22 cellular contexts compared by ENCODE assay signal in genomic region chr2:30802611-30803010, GRCh38. TPM values are rescaled to one million over a fixed set of nuclear protein-coding genes. Genes with fewer than 3 reads are reported as not detected.
DNase-seq lines count a peak whose midpoint lies in the region; ATAC-seq and TF ChIP-seq lines count a peak whose summit lies in the region.
"Had no signal": no experiment of that assay in that cellular context is flagged by ENCODE, and none has a peak within 500 bp of the region (broad histone marks: within the 10 kb centered on the region; RNA-seq: fewer than 3 reads in every experiment).

No MANE protein-coding gene starts in this region.

- H3K27ac ChIP-seq in BLaER1 (no peak overlapping the region), esophagus muscularis mucosa (replicated peaks in 1 of 4) (no peak overlapping the region), neuronal stem cell (replicated peaks; ENCODE audit: low read length) (no peak overlapping the region), GM23338 (ENCODE audit: low read depth) (no peak overlapping the region)
- H3K27ac ChIP-seq: BLaER1 treated with 17β-estradiol and CSF1 and Interleukin-3, amounts not matched to agents 10 nM and 100 nM had no signal

- H3K4ac ChIP-seq in neuronal stem cell (ENCODE audit: low read length): no peak overlapping the region

- peaks cover 3% of the 10 kb centered on the region for H3K27me3 Mint-ChIP-seq in GM23338 (ENCODE audit: insufficient read depth, low read depth, poor library complexity)

- H3K36me3 ChIP-seq in BLaER1 (no peaks in the 10 kb centered on the region), esophagus muscularis mucosa (no peaks in the 10 kb centered on the region), neuronal stem cell (replicated peaks in 1 of 2; ENCODE audit: control insufficient read depth in 2 of 2, insufficient read depth in 2 of 2, low read length in 2 of 2) (no peaks in the 10 kb centered on the region), GM23338 (ENCODE audit: insufficient read depth) (no peaks in the 10 kb centered on the region)
- H3K36me3 ChIP-seq: BE2C; BLaER1 treated with 17β-estradiol and CSF1 and Interleukin-3, amounts not matched to agents 10 nM and 100 nM had no signal

- peaks cover 24% of the 10 kb centered on the region for H3K9me2 ChIP-seq in GM23338 (ENCODE audit: insufficient read depth)

- DNase-seq in esophagus muscularis mucosa (ENCODE audit: extremely low spot score) (peak; percentile 83), neuronal stem cell (ENCODE audit: low spot score) (no peak), GM23338 (ENCODE audit: low spot score) (no peak), foreskin fibroblast (no peak), epidermal melanocyte (ENCODE audit: insufficient read length, low spot score) (no peak)
- DNase-seq: 8988T; ACHN; BE2C; Caco-2; Calu3; CD4-positive, alpha-beta T cell; CD8-positive, alpha-beta T cell; DND-41; EL; GDM1 had no signal

- no peaks in the 10 kb centered on the region for H4K20me1 ChIP-seq in BLaER1
- H4K20me1 ChIP-seq in GM23338 (replicated peaks; ENCODE audit: insufficient read depth): no peaks in the 10 kb centered on the region
- H4K20me1 ChIP-seq: BLaER1 treated with 17β-estradiol and CSF1 and Interleukin-3, amounts not matched to agents 10 nM and 100 nM had no signal

- H2BK15ac ChIP-seq in neuronal stem cell (ENCODE audit: low read length): no peak overlapping the region

- H3K9me3 Mint-ChIP-seq in GM23338: no peaks in the 10 kb centered on the region; the same call in 2 of the 3 replicates
- H3K9me3 Mint-ChIP-seq: CD4-positive, alpha-beta T cell; CD8-positive, alpha-beta T cell had no signal

- H3K27ac Mint-ChIP-seq in GM23338: no peak overlapping the region
- H3K27ac Mint-ChIP-seq: CD4-positive, alpha-beta T cell; CD8-positive, alpha-beta T cell had no signal

- H3K9me3 ChIP-seq in BLaER1 (no peaks in the 10 kb centered on the region), esophagus muscularis mucosa (no peaks in the 10 kb centered on the region), neuronal stem cell (replicated peaks in 1 of 2; ENCODE audit: control insufficient read depth in 2 of 2, insufficient read depth in 1 of 2, low read depth in 1 of 2, low read length in 2 of 2) (peaks cover 0 to 2% of the 10 kb centered on the region in 2 donors)
- H3K9me3 ChIP-seq: BE2C; BLaER1 treated with 17β-estradiol and CSF1 and Interleukin-3, amounts not matched to agents 10 nM and 100 nM; Caco-2 had no signal

- TF ChIP-seq CTCF in esophagus muscularis mucosa (IDR thresholded peaks at IDR 0.05): no peak
- TF ChIP-seq CTCF in GM23338 (conservative IDR thresholded peaks at IDR 0.05; ENCODE audit: low read depth in 2 of 2): no peak
- TF ChIP-seq CTCF in foreskin fibroblast (IDR thresholded peaks at IDR 0.05; ENCODE audit: low read depth, low read length): no peak

- H3K4me1 ChIP-seq in BLaER1 (peaks cover 35% of the 10 kb centered on the region), esophagus muscularis mucosa (peaks cover 0 to 7% (median 0%) of the 10 kb centered on the region in 4 donors), neuronal stem cell (ENCODE audit: control insufficient read depth in 2 of 2, insufficient read depth in 1 of 2, low read depth in 1 of 2, low read length in 2 of 2) (peaks cover 0 to 4% of the 10 kb centered on the region in 2 donors), GM23338 (ENCODE audit: insufficient read depth) (peaks cover 13% of the 10 kb centered on the region)
- H3K4me1 ChIP-seq: BE2C had no signal

- H3K4me3 ChIP-seq in BLaER1 (no peak overlapping the region), esophagus muscularis mucosa (no peak overlapping the region), neuronal stem cell (ENCODE audit: low read length in 2 of 2) (no peak overlapping the region), GM23338 (no peak overlapping the region), foreskin fibroblast (ENCODE audit: low read depth in 1 of 2, low read length in 2 of 2) (no peak overlapping the region)
- H3K4me3 ChIP-seq: BLaER1 treated with 17β-estradiol and CSF1 and Interleukin-3, amounts not matched to agents 10 nM and 100 nM; GM12878 had no signal

- no peak overlapping the region for H4K91ac ChIP-seq in neuronal stem cell (ENCODE audit: low read depth, low read length, poor library complexity)

- H3K36me3 Mint-ChIP-seq in GM23338 (ENCODE audit: low read depth): no peaks in the 10 kb centered on the region; the same call in 2 of the 3 replicates
- H3K36me3 Mint-ChIP-seq: CD8-positive, alpha-beta T cell had no signal

- H2AK5ac ChIP-seq in neuronal stem cell (ENCODE audit: low read depth, low read length): peak overlapping the region; percentile 56

- WGBS in esophagus muscularis mucosa: 52% methylated on average over 1 of the region's 4 CpGs
- no CpG with 5 or more reads among the region's 4 CpGs for WGBS in neuronal stem cell (ENCODE audit: extremely low coverage in 2 of 2, insufficient read length in 2 of 2, insufficient replicate concordance in 1 of 2), 2 donors

- H3K9ac ChIP-seq in BLaER1: no peak overlapping the region
- H3K9ac ChIP-seq in neuronal stem cell (ENCODE audit: low read depth, low read length, poor library complexity): no peak overlapping the region
- H3K9ac ChIP-seq: BLaER1 treated with 17β-estradiol and CSF1 and Interleukin-3, amounts not matched to agents 10 nM and 100 nM had no signal

- no peak overlapping the region for H2BK5ac ChIP-seq in neuronal stem cell (ENCODE audit: low read length)

- H3K4me1 Mint-ChIP-seq in GM23338: peaks cover 25% of the 10 kb centered on the region

- H3K18ac ChIP-seq in neuronal stem cell (ENCODE audit: low read length): no peak overlapping the region

- H3K4me2 ChIP-seq in BLaER1 (peak overlapping the region; percentile 41), neuronal stem cell (ENCODE audit: insufficient read depth, low read length, poor library complexity, severe bottlenecking) (no peak overlapping the region), GM23338 (no peak overlapping the region)

- no peak for ATAC-seq in GM23338
- ATAC-seq: CD8-positive, alpha-beta T cell; GM12878 had no signal

- no peak for TF ChIP-seq EP300 in esophagus muscularis mucosa (IDR thresholded peaks at IDR 0.05)

- no peaks in the 10 kb centered on the region for H3K79me1 ChIP-seq in neuronal stem cell (ENCODE audit: low read depth, low read length)

- no peak for TF ChIP-seq POLR2A in esophagus muscularis mucosa (IDR thresholded peaks at IDR 0.05; ENCODE audit: low read depth)

- H2BK12ac ChIP-seq in neuronal stem cell (ENCODE audit: low read length): no peak overlapping the region

- H3K27me3 ChIP-seq in BLaER1: no peaks in the 10 kb centered on the region
- H3K27me3 ChIP-seq in esophagus muscularis mucosa: no peaks in the 10 kb centered on the region
- H3K27me3 ChIP-seq in neuronal stem cell (ENCODE audit: control insufficient read depth in 3 of 3, insufficient read depth in 3 of 3, low read depth in 1 of 3, low read length in 3 of 3): no peaks in the 10 kb centered on the region
- H3K27me3 ChIP-seq in GM23338 (ENCODE audit: insufficient read depth): no peaks in the 10 kb centered on the region
- H3K27me3 ChIP-seq: BE2C had no signal

- no peaks in the 10 kb centered on the region for H3F3A ChIP-seq in GM23338 (replicated peaks; ENCODE audit: low read depth)

- no peaks in the 10 kb centered on the region for H3K79me2 ChIP-seq in GM23338 (replicated peaks; ENCODE audit: insufficient read depth)

- no peak overlapping the region for H3K14ac ChIP-seq in neuronal stem cell (ENCODE audit: low read length)

- no peak overlapping the region for H2BK120ac ChIP-seq in neuronal stem cell (ENCODE audit: low read depth, low read length)

- no peak overlapping the region for H2AFZ ChIP-seq in neuronal stem cell (ENCODE audit: low read length)
- no peak overlapping the region for H2AFZ ChIP-seq in GM23338

- H3K4me3 Mint-ChIP-seq in GM23338: no peak overlapping the region
- H3K4me3 Mint-ChIP-seq: CD4-positive, alpha-beta T cell; CD8-positive, alpha-beta T cell had no signal

- intact Hi-C loops in esophagus muscularis mucosa (cut with DNase I): no loop called here

- H3K23ac ChIP-seq in neuronal stem cell (ENCODE audit: low read depth, low read length, poor library complexity): peak overlapping the region; percentile 45

- H4K8ac ChIP-seq in neuronal stem cell (ENCODE audit: low read depth, low read length): no peak overlapping the region

TF ChIP-seq in GM23338, 12 proteins besides CTCF, POLR2A, EP300 and RAD21 (continues in another document):
- TF ChIP-seq, protein P1, sequence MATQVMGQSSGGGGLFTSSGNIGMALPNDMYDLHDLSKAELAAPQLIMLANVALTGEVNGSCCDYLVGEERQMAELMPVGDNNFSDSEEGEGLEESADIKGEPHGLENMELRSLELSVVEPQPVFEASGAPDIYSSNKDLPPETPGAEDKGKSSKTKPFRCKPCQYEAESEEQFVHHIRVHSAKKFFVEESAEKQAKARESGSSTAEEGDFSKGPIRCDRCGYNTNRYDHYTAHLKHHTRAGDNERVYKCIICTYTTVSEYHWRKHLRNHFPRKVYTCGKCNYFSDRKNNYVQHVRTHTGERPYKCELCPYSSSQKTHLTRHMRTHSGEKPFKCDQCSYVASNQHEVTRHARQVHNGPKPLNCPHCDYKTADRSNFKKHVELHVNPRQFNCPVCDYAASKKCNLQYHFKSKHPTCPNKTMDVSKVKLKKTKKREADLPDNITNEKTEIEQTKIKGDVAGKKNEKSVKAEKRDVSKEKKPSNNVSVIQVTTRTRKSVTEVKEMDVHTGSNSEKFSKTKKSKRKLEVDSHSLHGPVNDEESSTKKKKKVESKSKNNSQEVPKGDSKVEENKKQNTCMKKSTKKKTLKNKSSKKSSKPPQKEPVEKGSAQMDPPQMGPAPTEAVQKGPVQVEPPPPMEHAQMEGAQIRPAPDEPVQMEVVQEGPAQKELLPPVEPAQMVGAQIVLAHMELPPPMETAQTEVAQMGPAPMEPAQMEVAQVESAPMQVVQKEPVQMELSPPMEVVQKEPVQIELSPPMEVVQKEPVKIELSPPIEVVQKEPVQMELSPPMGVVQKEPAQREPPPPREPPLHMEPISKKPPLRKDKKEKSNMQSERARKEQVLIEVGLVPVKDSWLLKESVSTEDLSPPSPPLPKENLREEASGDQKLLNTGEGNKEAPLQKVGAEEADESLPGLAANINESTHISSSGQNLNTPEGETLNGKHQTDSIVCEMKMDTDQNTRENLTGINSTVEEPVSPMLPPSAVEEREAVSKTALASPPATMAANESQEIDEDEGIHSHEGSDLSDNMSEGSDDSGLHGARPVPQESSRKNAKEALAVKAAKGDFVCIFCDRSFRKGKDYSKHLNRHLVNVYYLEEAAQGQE (IDR thresholded peaks at IDR 0.05; ENCODE audit: unreplicated experiment): no peak
- TF ChIP-seq CREB1 (CRISPR knock-in tag; IDR thresholded peaks at IDR 0.05; ENCODE audit: low read depth) (no peak), JUNB (IDR thresholded peaks at IDR 0.05; ENCODE audit: unreplicated experiment) (no peak), ZNF114 (CRISPR knock-in tag; IDR thresholded peaks at IDR 0.05) (no peak), EZH2 (IDR thresholded peaks at IDR 0.05; ENCODE audit: low read depth, unreplicated experiment) (no peak), STAT1 (IDR thresholded peaks at IDR 0.05; ENCODE audit: unreplicated experiment) (no peak)

RNA-seq across cellular contexts. Expression of gene CAPN13, which starts 4.6 kb away (rescaled TPM):
- total RNA-seq in esophagus muscularis mucosa: not detected
- polyA plus RNA-seq in neuronal stem cell (2013, experiment 1 of 2): not detected
- polyA plus RNA-seq in neuronal stem cell (2013, experiment 2 of 2): not detected
- total RNA-seq in GM23338 (2014; rRNA removed; shearing (Covaris generic)): 0.19 and 0.94 TPM in 2 replicates
- polyA plus RNA-seq in GM23338 (2016; fragmentation: Nextera tagmentation; extraction: Ambion mirVana): 0.50 and 0.61 TPM in 2 replicates
- total RNA-seq: A673; CD4-positive, alpha-beta T cell; CD8-positive, alpha-beta T cell; Daoy; G401 had no signal
- polyA plus RNA-seq: AG04450 had no signal
